8 cellular contexts compared by ENCODE assay signal in genomic region chr6:31462964-31463940, GRCh38. TPM values are rescaled to one million over a fixed set of nuclear protein-coding genes. Genes with fewer than 3 reads are reported as not detected.
DNase-seq lines count a peak whose midpoint lies in the region; ATAC-seq and TF ChIP-seq lines count a peak whose summit lies in the region.

No MANE protein-coding gene starts in this region.

- H3K27ac Mint-ChIP-seq in nephron: no peak overlapping the region
- peak overlapping the region; percentile 100 for H3K27ac Mint-ChIP-seq in stimulated activated naive B cell treated with anti-CD40 and anti-IgM and Interleukin-4, amounts not matched to agents 10 μg/mL and 1 μg/mL and 100 μg/mL, for 72 hours

- peak; percentile 94 for DNase-seq in AG20443 (ENCODE audit: low spot score)
- peak; percentile 87 for DNase-seq in OCI-M1 (lab: John Stamatoyannopoulos, UW)
- peak; percentile 95 for DNase-seq in activated effector memory CD4-positive, alpha-beta T cell treated with anti-CD3 and anti-CD28 coated beads, Interleukin-2, amount 50 U/mL, for 16 hours
- DNase-seq in fibroblast of villous mesenchyme (ENCODE audit: low read depth): peak; percentile 78
- DNase-seq in stimulated activated naive B cell treated with anti-CD40 and anti-IgM and Interleukin-4, amounts not matched to agents 10 μg/mL and 1 μg/mL and 100 μg/mL, for 72 hours: peak; percentile 93

- peak; percentile 90 for ATAC-seq in HG03439 (IDR thresholded peaks at IDR 0.05; ENCODE audit: unreplicated experiment)
- peak; percentile 96 to 97 for ATAC-seq in stimulated activated naive B cell treated with anti-CD40 and anti-IgM and Interleukin-4, amounts not matched to agents 10 μg/mL and 1 μg/mL and 100 μg/mL, for 72 hours (replicated peaks)

- peak; percentile 98 for TF ChIP-seq POLR2A in GM19193 (IDR thresholded peaks at IDR 0.05; ENCODE audit: extremely low read depth, insufficient read depth, insufficient read length)

- no peaks in the 10 kb centered on the region for H3K9me3 Mint-ChIP-seq in nephron
- H3K9me3 Mint-ChIP-seq in stimulated activated naive B cell treated with anti-CD40 and anti-IgM and Interleukin-4, amounts not matched to agents 10 μg/mL and 1 μg/mL and 100 μg/mL, for 72 hours: no peaks in the 10 kb centered on the region

- peaks cover 4% of the 10 kb centered on the region for H3K4me1 Mint-ChIP-seq in nephron
- peaks cover 25 to 58% of the 10 kb centered on the region in 2 donors for H3K4me1 Mint-ChIP-seq in stimulated activated naive B cell treated with anti-CD40 and anti-IgM and Interleukin-4, amounts not matched to agents 10 μg/mL and 1 μg/mL and 100 μg/mL, for 72 hours

- H3K4me3 Mint-ChIP-seq in nephron: peak overlapping the region; percentile 55 to 76 (median 75)
- H3K4me3 Mint-ChIP-seq in stimulated activated naive B cell treated with anti-CD40 and anti-IgM and Interleukin-4, amounts not matched to agents 10 μg/mL and 1 μg/mL and 100 μg/mL, for 72 hours: peak overlapping the region; percentile 98 to 100

- peak overlapping the region; percentile 49 for H3K4me3 ChIP-seq in fibroblast of villous mesenchyme (ENCODE audit: low read depth, low read length)

- H3K27me3 Mint-ChIP-seq in nephron (ENCODE audit: low read depth): peaks cover 37% of the 10 kb centered on the region
- no peaks in the 10 kb centered on the region for H3K27me3 Mint-ChIP-seq in stimulated activated naive B cell treated with anti-CD40 and anti-IgM and Interleukin-4, amounts not matched to agents 10 μg/mL and 1 μg/mL and 100 μg/mL, for 72 hours

- TF ChIP-seq CTCF in fibroblast of villous mesenchyme (IDR thresholded peaks at IDR 0.05; ENCODE audit: insufficient read depth, low read depth, low read length) (no peak), nephron (IDR thresholded peaks at IDR 0.05; ENCODE audit: unreplicated experiment in 3 of 3) (no peak)

- no peaks in the 10 kb centered on the region for H3K36me3 Mint-ChIP-seq in nephron (ENCODE audit: low read depth)
- peaks cover 40 to 46% of the 10 kb centered on the region in 2 donors for H3K36me3 Mint-ChIP-seq in stimulated activated naive B cell treated with anti-CD40 and anti-IgM and Interleukin-4, amounts not matched to agents 10 μg/mL and 1 μg/mL and 100 μg/mL, for 72 hours

RNA-seq across cellular contexts. Expression of gene MICB, which starts 34.7 kb away (rescaled TPM):
- total RNA-seq in fibroblast of villous mesenchyme: 15.5 and 30.7 TPM in 2 replicates

RNA-seq across cellular contexts. Expression of gene MICA, which starts 59.9 kb away (rescaled TPM):
- total RNA-seq in fibroblast of villous mesenchyme: 45.3 and 54.8 TPM in 2 replicates

Comparison
In these comparisons a context has a peak if more than half of its experiments do, and no peak if none do; other contexts are left out.
1. Peak in every context shown above with its lines: DNase-seq, ATAC-seq and H3K4me3 ChIP-seq.